ENCODE assay signal across 14 cellular contexts in the genomic region with DNA sequence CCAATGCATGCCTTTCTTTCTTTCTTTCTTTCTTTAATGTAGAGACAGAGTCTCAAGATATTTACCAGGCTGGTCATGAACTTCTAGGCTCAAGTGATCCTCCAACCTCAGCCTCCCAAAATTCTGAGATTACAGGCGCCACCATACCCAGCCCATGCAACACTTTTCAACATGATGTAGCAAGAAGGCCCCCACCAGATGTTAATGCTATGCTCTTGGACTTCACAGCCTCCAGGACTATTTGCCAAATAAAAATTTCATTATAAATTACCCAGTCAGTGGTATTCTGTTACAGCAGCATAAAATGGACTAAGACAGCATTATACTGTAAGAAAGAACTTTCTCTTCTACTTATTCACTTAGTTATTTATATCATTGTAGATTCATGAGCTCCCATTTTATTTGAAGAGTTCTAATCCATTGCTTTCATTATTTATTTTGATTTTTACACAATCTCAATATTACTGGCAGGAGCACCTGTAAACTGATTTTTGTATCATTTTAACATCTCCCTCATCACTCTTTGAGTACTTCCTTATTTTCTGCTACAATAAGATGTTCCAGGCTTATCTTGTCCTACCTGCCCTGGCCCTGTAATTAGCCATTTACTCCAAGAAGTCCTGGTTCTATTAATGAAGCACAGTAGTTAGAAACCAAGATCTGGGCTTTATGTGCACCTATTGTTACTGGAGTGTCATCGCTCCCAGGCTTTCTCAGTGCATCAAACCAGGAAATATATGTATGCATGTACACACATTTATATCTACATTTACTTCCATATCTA.
"Had no signal": no experiment of that assay in that cellular context is flagged by ENCODE, and none has a peak within 500 bp of the region (broad histone marks: within the 10 kb centered on the region; RNA-seq: fewer than 3 reads in every experiment).

No MANE protein-coding gene starts in this region.

- H3K9me3 ChIP-seq: psoas muscle, upper lobe of right lung had no signal

- H3K4me3 Mint-ChIP-seq: nephron progenitor cell had no signal

- H3K4me3 ChIP-seq: heart left ventricle, psoas muscle, spleen, upper lobe of right lung had no signal

- DNase-seq: activated CD4-positive, alpha-beta T cell treated with anti-CD3 and anti-CD28 coated beads, Interleukin-2, amount 50 U/mL, for 1 hour; activated T-cell treated with anti-CD3 and anti-CD28 coated beads, Interleukin-2, amount 50 U/mL, for 1 hour; foreskin melanocyte; heart left ventricle; nephron progenitor cell; psoas muscle; spleen; stimulated activated CD4-positive, alpha-beta T cell treated with anti-CD3 and anti-CD28 coated beads, Interleukin-1b, Interleukin-23, amount 100 ng/mL, for 48 hours; stimulated activated naive CD4-positive, alpha-beta T cell treated with Interleukin-2 at 50 U/mL for 16 hours; upper lobe of right lung had no signal

- FAIRE-seq: colon, islet of Langerhans had no signal

- ATAC-seq: heart left ventricle, left lobe of liver, psoas muscle, sciatic nerve, upper lobe of right lung had no signal

- H3K36me3 ChIP-seq: heart left ventricle, spleen, upper lobe of right lung had no signal

- H3K27ac Mint-ChIP-seq: nephron progenitor cell had no signal

- H3K27ac ChIP-seq: heart left ventricle, psoas muscle, upper lobe of right lung had no signal

- H3K27me3 ChIP-seq: heart left ventricle, spleen, upper lobe of right lung had no signal
